8 cellular contexts compared by ENCODE assay signal in the genomic region with DNA sequence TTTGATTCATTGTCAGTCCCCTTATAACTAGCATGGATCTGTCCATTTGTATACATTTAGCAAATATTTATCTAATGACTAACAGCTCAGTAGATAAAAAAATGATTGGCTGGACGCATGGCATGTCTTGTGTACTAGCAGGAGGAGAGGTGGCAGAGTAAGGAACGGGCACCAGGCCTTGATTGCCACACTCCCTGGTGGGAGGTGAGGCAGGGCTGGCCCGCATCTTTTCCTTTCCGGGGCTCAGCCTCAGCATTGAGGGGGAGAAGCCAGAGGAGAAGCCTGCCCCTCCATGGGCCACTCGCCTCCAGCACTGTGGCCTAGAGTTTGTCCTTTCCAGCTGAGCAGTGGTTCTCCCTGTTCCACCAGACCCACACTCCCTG.
DNase-seq lines count a peak whose midpoint lies in the region; TF ChIP-seq lines count a peak whose summit lies in the region.

No MANE protein-coding gene starts in this region.

- intact Hi-C loops in head of caudate nucleus (cut with DNase I), result no loop called here

- TF ChIP-seq CTCF in LNCaP clone FGC (IDR thresholded peaks at IDR 0.05; ENCODE audit: control insufficient read depth, extremely low read depth, insufficient read depth), result no peak
- TF ChIP-seq CTCF in cardiac fibroblast (IDR thresholded peaks at IDR 0.05; ENCODE audit: low read depth, low read length), result no peak

- H3K27ac ChIP-seq in substantia nigra (ENCODE audit: low read depth, low read length, poor library complexity, severe bottlenecking), result peak overlapping the region; percentile 6

- peak; percentile 50 for DNase-seq in NCI-H526 treated with DMSO at 0.1 percent for 48 hours (lab: John Stamatoyannopoulos, UW)
- DNase-seq in NCI-H526 (lab: John Stamatoyannopoulos, UW), result no peak
- peak; percentile 70 for DNase-seq in LNCaP clone FGC (ENCODE audit: low read depth)
- peak; percentile 19 to 29 for DNase-seq in cardiac fibroblast (ENCODE audit: low read depth in 2 of 2)
- DNase-seq in substantia nigra (lab: John Stamatoyannopoulos, UW), result no peak
- DNase-seq in head of caudate nucleus, result no peak
- DNase-seq in cerebellar cortex (ENCODE audit: low spot score), result no peak
- no peak for DNase-seq in T-helper 9 cell

- H3K4me3 ChIP-seq in LNCaP clone FGC (ENCODE audit: low read depth, low read length) (no peak overlapping the region), cardiac fibroblast (replicated peaks in 1 of 2; ENCODE audit: low read depth in 2 of 2, low read length in 2 of 2) (no peak overlapping the region)

Comparison
In these comparisons a context has a peak if more than half of its experiments do, and no peak if none do; other contexts are left out.
1. DNase-seq: peak in NCI-H526 treated with DMSO at 0.1 percent for 48 hours (single experiment), LNCaP clone FGC (single experiment) and cardiac fibroblast (2 of 2); none in NCI-H526 (0 of 2), substantia nigra (0 of 49), head of caudate nucleus (0 of 42), cerebellar cortex (single experiment) and T-helper 9 cell (single experiment).